In genomic region chr3:119184083-119184482, GRCh38 we compare ENCODE assay signal across 25 cellular contexts. TPM values are rescaled to one million over a fixed set of nuclear protein-coding genes. Genes with fewer than 3 reads are reported as not detected.
"Had no signal": no experiment of that assay in that cellular context is flagged by ENCODE, and none has a peak within 500 bp of the region (broad histone marks: within the 10 kb centered on the region; RNA-seq: fewer than 3 reads in every experiment).

No MANE protein-coding gene starts in this region.

- H3K27ac Mint-ChIP-seq: activated naive CD4-positive, alpha-beta T cell treated with anti-CD3 and anti-CD28 coated beads for 36 hours; memory B cell; stimulated activated naive B cell treated with anti-CD40 and anti-IgM and Interleukin-4, amounts not matched to agents 10 μg/mL and 1 μg/mL and 100 μg/mL, for 72 hours had no signal

- H3K4me1 ChIP-seq: heart right ventricle, upper lobe of right lung had no signal

- DNase-seq: activated CD4-positive, alpha-beta T cell treated with anti-CD3 and anti-CD28 coated beads for 1 hour; activated CD4-positive, alpha-beta T cell treated with anti-CD3 and anti-CD28 coated beads, Interleukin-2, amount 50 U/mL, for 1 hour; activated effector memory CD4-positive, alpha-beta T cell treated with Interleukin-2 at 50 U/mL for 16 hours; activated naive CD4-positive, alpha-beta T cell treated with anti-CD3 and anti-CD28 coated beads for 36 hours; activated T-cell treated with anti-CD3 and anti-CD28 coated beads, Interleukin-2, amount 50 U/mL, for 48 hours; body of pancreas; heart right ventricle; left colon; nucleus accumbens; small intestine; stimulated activated CD4-positive, alpha-beta T cell treated with anti-CD3 and anti-CD28 coated beads, Interleukin-15, amount 100 ng/mL, for 24 hours; stimulated activated naive B cell treated with anti-CD40 and anti-IgM and Interleukin-4, amounts not matched to agents 10 μg/mL and 1 μg/mL and 100 μg/mL, for 72 hours; T-helper 1 cell; upper lobe of right lung had no signal

- H3K36me3 ChIP-seq: cardiac muscle cell, heart right ventricle, thoracic aorta, upper lobe of right lung had no signal

- H3K27ac ChIP-seq: cardiac muscle cell, heart right ventricle, thoracic aorta, upper lobe of right lung had no signal

- ATAC-seq: body of pancreas; heart right ventricle; left colon; sciatic nerve; stimulated activated naive B cell treated with anti-CD40 and anti-IgM and Interleukin-4, amounts not matched to agents 10 μg/mL and 1 μg/mL and 100 μg/mL, for 72 hours; upper lobe of right lung had no signal

- H3K4me3 Mint-ChIP-seq: activated naive CD4-positive, alpha-beta T cell treated with anti-CD3 and anti-CD28 coated beads for 36 hours; memory B cell; stimulated activated naive B cell treated with anti-CD40 and anti-IgM and Interleukin-4, amounts not matched to agents 10 μg/mL and 1 μg/mL and 100 μg/mL, for 72 hours had no signal

- H3K27me3 ChIP-seq: body of pancreas, cardiac muscle cell, heart right ventricle, upper lobe of right lung had no signal

- H3K4me1 Mint-ChIP-seq: memory B cell; stimulated activated naive B cell treated with anti-CD40 and anti-IgM and Interleukin-4, amounts not matched to agents 10 μg/mL and 1 μg/mL and 100 μg/mL, for 72 hours had no signal

- H3K9me3 ChIP-seq: body of pancreas, heart right ventricle, thoracic aorta, upper lobe of right lung had no signal

- H3K9me3 Mint-ChIP-seq: activated naive CD4-positive, alpha-beta T cell treated with anti-CD3 and anti-CD28 coated beads for 36 hours; memory B cell; stimulated activated naive B cell treated with anti-CD40 and anti-IgM and Interleukin-4, amounts not matched to agents 10 μg/mL and 1 μg/mL and 100 μg/mL, for 72 hours had no signal

- H3K36me3 Mint-ChIP-seq: memory B cell had no signal

- H3K4me3 ChIP-seq: body of pancreas, cardiac muscle cell, heart right ventricle, thoracic aorta, upper lobe of right lung had no signal

RNA-seq across cellular contexts. Expression of gene UPK1B, which starts 10.7 kb away (rescaled TPM):
- total RNA-seq: cardiac muscle cell, chondrocyte, left colon, myocyte had no signal
- polyA plus RNA-seq: heart right ventricle, neural cell, small intestine had no signal

RNA-seq across cellular contexts. Expression of gene TEX55, which starts 38.1 kb away (rescaled TPM):
- total RNA-seq: activated naive CD4-positive, alpha-beta T cell treated with anti-CD3 and anti-CD28 coated beads for 36 hours; body of pancreas; cardiac muscle cell; chondrocyte; fibroblast of villous mesenchyme; heart right ventricle; left colon; lower leg skin; mononuclear cell; myocyte; sciatic nerve; thoracic aorta; upper lobe of right lung had no signal
- polyA plus RNA-seq: cardiac muscle cell, heart right ventricle, keratinocyte, neural cell, small intestine had no signal
